Comparison of ENCODE assay signal across 19 cellular contexts in the genomic region with DNA sequence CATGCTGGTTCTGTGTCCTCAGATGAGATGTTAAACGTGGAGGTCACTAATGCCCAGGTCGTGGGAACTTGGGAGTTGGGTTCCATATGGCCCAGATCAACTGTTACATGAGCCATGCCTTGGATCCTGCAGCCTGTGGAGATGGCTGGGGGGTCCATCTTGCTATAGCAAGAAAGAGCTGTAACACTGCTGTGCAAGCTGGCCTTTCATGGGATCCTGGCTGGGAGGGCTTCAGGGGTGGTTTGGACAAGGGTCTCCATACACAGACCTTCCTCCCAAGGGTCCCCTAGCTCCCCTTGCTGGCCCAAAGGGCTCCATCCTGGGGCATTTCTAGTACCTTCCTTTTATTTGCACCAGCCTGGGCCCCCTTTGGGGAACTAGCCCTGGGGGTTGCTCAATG.
A peak's percentile ranks its signal among the peaks of the same experiment; 100 is the strongest.
DNase-seq lines count a peak whose midpoint lies in the region; TF ChIP-seq lines count a peak whose summit lies in the region.
"Had no signal": no experiment of that assay in that cellular context is flagged by ENCODE, and none has a peak within 500 bp of the region (broad histone marks: within the 10 kb centered on the region; RNA-seq: fewer than 3 reads in every experiment).

No MANE protein-coding gene starts in this region.

- H3K4me1 ChIP-seq in sigmoid colon, result peaks cover 0 to 2% (median under 1%) of the 10 kb centered on the region in 4 donors
- H3K4me1 ChIP-seq: BE2C had no signal

- H3K9me3 ChIP-seq in sigmoid colon, result no peaks in the 10 kb centered on the region
- H3K9me3 ChIP-seq: A549; BE2C; BLaER1 treated with 17β-estradiol and CSF1 and Interleukin-3, amounts not matched to agents 10 nM and 100 nM had no signal

- no peak overlapping the region for H3K4me3 ChIP-seq in sigmoid colon
- H3K4me3 ChIP-seq: A549; BLaER1 treated with 17β-estradiol and CSF1 and Interleukin-3, amounts not matched to agents 10 nM and 100 nM; GM23338 had no signal

- DNase-seq in activated effector memory CD4-positive, alpha-beta T cell treated with anti-CD3 and anti-CD28 coated beads, Interleukin-2, amount 50 U/mL, for 16 hours, result peak; percentile 48
- DNase-seq in activated effector memory CD4-positive, alpha-beta T cell treated with Interleukin-2 at 50 U/mL for 16 hours, result no peak
- DNase-seq in mesenteric fat pad (ENCODE audit: low spot score), result peak; percentile 76
- peak; percentile 39 for DNase-seq in sigmoid colon
- DNase-seq in NCI-H1930 (lab: John Stamatoyannopoulos, UW), result no peak
- no peak for DNase-seq in OCI-M2 (lab: John Stamatoyannopoulos, UW; ENCODE audit: unreplicated experiment)
- no peak for DNase-seq in SKM-1 (lab: John Stamatoyannopoulos, UW; ENCODE audit: unreplicated experiment)
- DNase-seq: 8988T; ACHN; AML-193; BE2C; CD8-positive, alpha-beta memory T cell; DMS 273 treated with DMSO at 0.1 percent for 48 hours; DMS79 treated with DMSO at 0.1 percent for 48 hours; GF-D8; HCEC 1CT had no signal

- intact Hi-C loops in sigmoid colon (cut with DNase I), result loop anchor here (10.0 kb wide), 1 partner anchor 236 kb away; no protein-coding TSS in a partner anchor

- H3K36me3 ChIP-seq in sigmoid colon, result no peaks in the 10 kb centered on the region
- H3K36me3 ChIP-seq: BE2C; BLaER1 treated with 17β-estradiol and CSF1 and Interleukin-3, amounts not matched to agents 10 nM and 100 nM had no signal

- TF ChIP-seq CTCF in sigmoid colon (IDR thresholded peaks at IDR 0.05), result no peak

- no peak overlapping the region for H3K27ac ChIP-seq in sigmoid colon
- H3K27ac ChIP-seq: A549; BLaER1 treated with 17β-estradiol and CSF1 and Interleukin-3, amounts not matched to agents 10 nM and 100 nM had no signal

- WGBS in sigmoid colon, 2 donors, result 60 to 75% methylated on average over 2 of the region's 2 CpGs

- TF ChIP-seq POLR2A in sigmoid colon (IDR thresholded peaks at IDR 0.05), result no peak

- no peak for TF ChIP-seq EP300 in sigmoid colon (IDR thresholded peaks at IDR 0.05)

- no peaks in the 10 kb centered on the region for H3K27me3 ChIP-seq in sigmoid colon
- H3K27me3 ChIP-seq: BE2C; BLaER1 treated with 17β-estradiol and CSF1 and Interleukin-3, amounts not matched to agents 10 nM and 100 nM had no signal

Comparison
In these comparisons a context has a peak if more than half of its experiments do, and no peak if none do; other contexts are left out.
1. DNase-seq: peak in activated effector memory CD4-positive, alpha-beta T cell treated with anti-CD3 and anti-CD28 coated beads, Interleukin-2, amount 50 U/mL, for 16 hours (single experiment), mesenteric fat pad (single experiment) and sigmoid colon (single experiment); none in activated effector memory CD4-positive, alpha-beta T cell treated with Interleukin-2 at 50 U/mL for 16 hours (single experiment), NCI-H1930 (0 of 2), OCI-M2 (single experiment) and SKM-1 (single experiment).